Comparison of ENCODE assay signal across 1 cellular context in the genomic region with DNA sequence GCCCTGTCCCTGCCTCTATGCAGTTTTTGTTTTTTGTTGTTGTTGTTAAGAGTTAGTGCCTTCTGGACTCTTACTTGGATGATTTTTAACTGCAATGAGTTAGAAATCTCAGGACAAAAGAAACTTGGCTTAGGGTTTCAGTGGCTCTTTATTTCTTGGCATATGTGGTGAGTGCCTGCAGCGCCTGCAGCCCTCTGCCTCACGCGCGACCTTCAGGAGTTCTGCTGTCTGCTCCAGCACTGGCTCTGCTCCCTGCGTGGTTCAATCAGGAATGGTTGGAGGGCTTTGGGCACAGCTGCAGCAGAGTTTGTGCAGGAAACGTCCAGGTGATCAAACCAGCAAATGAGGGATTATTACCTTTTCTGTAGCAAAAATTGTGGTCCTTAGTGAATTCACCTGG.
TF ChIP-seq lines count a peak whose summit lies in the region.

No MANE protein-coding gene starts in this region.

TF ChIP-seq in K562, 482 proteins besides CTCF, POLR2A, EP300 and RAD21:
- TF ChIP-seq RFX5 (IDR thresholded peaks at IDR 0.05; ENCODE audit: low read depth, low read length) (no peak), ZC3H4 (CRISPR knock-in tag; IDR thresholded peaks at IDR 0.05; ENCODE audit: borderline replicate concordance) (no peak), MAFG (tag; conservative IDR thresholded peaks at IDR 0.05) (no peak), ZFP30 (CRISPR knock-in tag; IDR thresholded peaks at IDR 0.05; ENCODE audit: borderline replicate concordance) (no peak), ZNF41 (CRISPR knock-in tag; conservative IDR thresholded peaks at IDR 0.05) (no peak)
